Comparison of ENCODE assay signal across 8 cellular contexts in the genomic region with DNA sequence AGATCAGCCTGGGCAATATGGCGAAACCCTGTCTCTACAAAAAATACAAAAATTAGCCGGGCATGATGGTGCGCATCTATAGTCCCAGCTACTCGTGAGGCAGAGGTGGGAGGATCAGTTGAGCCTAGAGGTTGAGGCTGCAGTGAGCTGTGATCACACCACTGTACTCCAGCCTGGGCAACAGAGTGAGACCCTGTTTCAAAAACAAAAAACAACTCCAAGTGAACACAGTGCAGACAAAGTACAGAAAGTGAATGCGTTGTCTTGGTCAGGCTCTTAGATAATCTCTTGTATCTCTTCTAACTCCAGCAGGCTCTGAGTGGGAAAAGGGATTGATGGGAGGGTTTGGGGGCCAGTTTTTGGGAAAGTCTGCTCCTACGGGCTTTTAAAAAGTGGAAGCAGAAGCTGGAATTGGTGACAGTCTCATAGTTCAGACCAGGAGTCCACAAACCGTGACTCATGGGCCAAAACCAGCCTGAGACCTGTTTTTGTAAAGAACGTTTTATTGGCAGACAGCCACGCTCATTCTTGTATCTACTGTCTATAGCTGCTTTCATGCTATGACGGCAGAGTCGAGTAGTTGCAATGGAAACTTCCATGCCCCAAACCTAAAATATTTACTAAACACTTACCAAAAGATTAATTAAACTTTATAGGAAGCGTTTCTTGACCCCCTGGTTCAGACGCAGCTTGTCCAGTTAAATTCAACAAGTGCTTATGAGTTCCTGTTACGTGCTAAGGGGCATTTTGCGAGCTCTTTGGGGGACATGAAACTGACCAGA. TPM values are rescaled to one million over a fixed set of nuclear protein-coding genes. Genes with fewer than 3 reads are reported as not detected.
A peak's percentile ranks its signal among the peaks of the same experiment; 100 is the strongest.
DNase-seq lines count a peak whose midpoint lies in the region; ATAC-seq and TF ChIP-seq lines count a peak whose summit lies in the region.

No MANE protein-coding gene starts in this region.

- TF ChIP-seq POLR2A in spleen (IDR thresholded peaks at IDR 0.05): no peak

- intact Hi-C loops in MCF 10A (cut with micrococcal nuclease): no loop called here
- intact Hi-C loops in spleen (cut with DNase I; ENCODE audit: low total_unique reads): no loop called here
- intact Hi-C loops in natural killer cell (cut with micrococcal nuclease): no loop called here

- in situ Hi-C loops in GM23248 (cut with MboI): loop anchor here (5.0 kb wide), 1 partner anchor 84 kb away; no protein-coding TSS in a partner anchor

- H3K4me3 ChIP-seq in GM23248: no peak overlapping the region
- no peak overlapping the region for H3K4me3 ChIP-seq in spleen

- DNase-seq in GM23248: peak; percentile 97
- peak; percentile 99 for DNase-seq in MCF 10A (ENCODE audit: unreplicated experiment)
- peak; percentile 93 for DNase-seq in hepatic stellate cell (ENCODE audit: low spot score)
- peak; percentile 4 for DNase-seq in spleen
- DNase-seq in natural killer cell: no peak
- no peak for DNase-seq in DMS79 treated with DMSO at 0.1 percent for 48 hours (lab: John Stamatoyannopoulos, UW)
- no peak for DNase-seq in iPS-NIHi7 (ENCODE audit: extremely low spot score)
- DNase-seq in NCI-H345 treated with DMSO at 0.1 percent for 48 hours (lab: John Stamatoyannopoulos, UW; ENCODE audit: unreplicated experiment): no peak

- no peak overlapping the region for H2AFZ ChIP-seq in GM23248

- peak overlapping the region; percentile 50 for H3K9ac ChIP-seq in GM23248

- H3K9me3 ChIP-seq in GM23248 (ENCODE audit: low read depth) (no peaks in the 10 kb centered on the region), spleen (no peaks in the 10 kb centered on the region)

- H3K36me3 Mint-ChIP-seq in MCF 10A (ENCODE audit: insufficient read depth, unreplicated experiment) (peaks cover 93% of the 10 kb centered on the region), natural killer cell (no peaks in the 10 kb centered on the region)

- CTCF ChIA-PET in MCF 10A (lab: Yijun Ruan, JAX): interaction anchor here (0.7 to 11.3 kb wide), 22 partner anchors 9 to 1161 kb away, joined by 3 to 142 read pairs (median 4); no protein-coding TSS in a partner anchor

- no peak for ATAC-seq in natural killer cell

- peak overlapping the region; percentile 43 for H3K4me3 Mint-ChIP-seq in MCF 10A (ENCODE audit: unreplicated experiment)
- H3K4me3 Mint-ChIP-seq in natural killer cell: no peak overlapping the region

- H3K4me1 Mint-ChIP-seq in MCF 10A (ENCODE audit: insufficient read depth, unreplicated experiment): peaks cover 36% of the 10 kb centered on the region
- no peaks in the 10 kb centered on the region for H3K4me1 Mint-ChIP-seq in natural killer cell

- H3K27me3 Mint-ChIP-seq in MCF 10A (ENCODE audit: insufficient read depth, unreplicated experiment): no peaks in the 10 kb centered on the region
- no peaks in the 10 kb centered on the region for H3K27me3 Mint-ChIP-seq in natural killer cell (ENCODE audit: low read depth in 2 of 2)

- H3K36me3 ChIP-seq in GM23248 (ENCODE audit: low read depth) (peaks cover 72% of the 10 kb centered on the region), spleen (peaks cover 0 to 99% (median 65%) of the 10 kb centered on the region in 6 donors)

- H3K9me3 Mint-ChIP-seq in MCF 10A (ENCODE audit: unreplicated experiment) (no peaks in the 10 kb centered on the region), natural killer cell (no peaks in the 10 kb centered on the region)

- H3K4me1 ChIP-seq in GM23248 (ENCODE audit: insufficient read depth) (peaks cover 44% of the 10 kb centered on the region), spleen (peaks cover 5 to 82% (median 48%) of the 10 kb centered on the region in 6 donors)

- WGBS in GM23248 (ENCODE audit: low coverage in 1 of 2, low lambda C conversion rate in 2 of 2, missing lambda C conversion rate in 2 of 2), 2 experiments: 70 to 71% methylated on average over 15 of the region's 15 CpGs
- WGBS in spleen, 5 donors: 80 to 87% (median 84%) methylated on average over 15 of the region's 15 CpGs

- H3K27ac Mint-ChIP-seq in MCF 10A (ENCODE audit: low read depth, unreplicated experiment): peak overlapping the region; percentile 90
- H3K27ac Mint-ChIP-seq in natural killer cell: no peak overlapping the region

- 0 out of 2 replicates have a peak, but pooled peaks cover 2% of the 10 kb centered on the region for H4K20me1 ChIP-seq in GM23248 (ENCODE audit: insufficient read depth)

- no TSS peak for BruUV-seq in MCF 10A (replicated peaks; lab: Mats Ljungman, UMichigan)

- TF ChIP-seq CTCF in MCF 10A (IDR thresholded peaks at IDR 0.05; ENCODE audit: unreplicated experiment) (no peak), spleen (IDR thresholded peaks at IDR 0.05 in 8 of 11, conservative IDR thresholded peaks at IDR 0.05 in 3 of 11) (no peak), natural killer cell (IDR thresholded peaks at IDR 0.05) (no peak)

- POLR2A ChIA-PET in MCF 10A (lab: Yijun Ruan, JAX): interaction anchor here (0.6 to 4.2 kb wide), 22 partner anchors 9 to 1075 kb away, joined by 3 to 30 read pairs (median 5); a partner anchor contains a TSS

- H3K4me2 ChIP-seq in GM23248 (ENCODE audit: unreplicated experiment): peak overlapping the region; percentile 40

- peaks cover 75% of the 10 kb centered on the region for H3K79me2 ChIP-seq in GM23248 (ENCODE audit: insufficient read depth)

- H3K27me3 ChIP-seq in GM23248 (replicated peaks; ENCODE audit: insufficient read depth): no peaks in the 10 kb centered on the region
- H3K27me3 ChIP-seq in spleen (replicated peaks in 1 of 7): no peaks in the 10 kb centered on the region

- H3K9me2 ChIP-seq in GM23248 (ENCODE audit: insufficient read depth): no peaks in the 10 kb centered on the region

- H3K27ac ChIP-seq in GM23248 (peak overlapping the region; percentile 81), spleen (peak overlapping the region in 6 of 8 donors; percentile 4 to 80 (median 67))

- H3F3A ChIP-seq in GM23248 (ENCODE audit: insufficient read depth): peaks cover 58% of the 10 kb centered on the region

RNA-seq across cellular contexts. Expression of a gene that starts 32.9 kb away (rescaled TPM):
- total RNA-seq in GM23248 (2014; rRNA removed; shearing (Covaris generic)): 129 and 159 TPM in 2 replicates
- 39.1 and 41.3 TPM in 2 replicates for polyA plus RNA-seq in GM23248 (2016; fragmentation: Nextera tagmentation; extraction: Ambion mirVana)
- 68.9 and 79.3 TPM in 2 replicates for total RNA-seq in MCF 10A (2022)
- 100 to 1,000 TPM; 123 to 360 (median 261) TPM for total RNA-seq in spleen
- polyA plus RNA-seq in spleen: 10 to 100 TPM in 1 of 3 donors, 1 to 10 TPM in 2; 6.1 to 45.7 (median 6.8) TPM
- total RNA-seq in natural killer cell: 10 to 100 TPM in 1 of 3 donors, 1 to 10 TPM in 2; 2.8 to 12.3 (median 4.3) TPM

Comparison
In these comparisons a context has a peak if more than half of its experiments do, and no peak if none do; other contexts are left out.
1. DNase-seq: peak in GM23248 (single experiment), MCF 10A (single experiment), hepatic stellate cell (single experiment) and spleen (single experiment); none in natural killer cell (single experiment), DMS79 treated with DMSO at 0.1 percent for 48 hours (single experiment), iPS-NIHi7 (single experiment) and NCI-H345 treated with DMSO at 0.1 percent for 48 hours (single experiment).